8 cellular contexts compared by ENCODE assay signal in the genomic region with DNA sequence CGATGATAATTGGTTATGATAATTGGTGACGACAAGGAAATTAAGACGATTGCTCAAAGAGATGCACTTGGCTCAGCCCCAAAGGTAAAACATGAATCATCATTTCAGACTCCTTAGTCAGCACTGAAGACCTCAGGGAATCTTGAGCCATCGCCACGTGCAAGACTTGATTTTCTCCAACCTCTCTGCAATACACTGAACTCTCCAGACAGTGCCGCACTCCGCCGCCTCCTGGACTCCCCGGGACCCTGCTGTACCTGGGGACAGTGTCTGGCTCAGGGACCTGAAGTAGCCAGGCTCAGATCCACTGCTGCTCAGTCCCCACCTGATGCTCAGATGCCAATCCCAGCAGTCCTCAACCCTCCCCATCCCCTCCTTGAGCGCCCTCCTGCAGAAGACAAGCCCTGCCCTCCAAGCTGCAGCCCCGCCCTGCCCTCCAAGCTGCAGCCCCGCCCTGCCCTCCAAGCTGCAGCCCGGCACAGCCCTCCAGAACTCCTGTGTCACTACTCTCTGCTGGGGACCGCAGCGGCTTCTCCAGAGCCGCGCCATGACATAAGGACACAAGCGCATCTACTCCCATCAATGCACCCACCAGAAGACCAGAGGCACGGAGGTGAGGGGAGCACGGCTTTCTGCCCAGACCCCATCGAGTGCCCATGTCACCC. TPM values are rescaled to one million over a fixed set of nuclear protein-coding genes. Genes with fewer than 3 reads are reported as not detected.
DNase-seq lines count a peak whose midpoint lies in the region; ATAC-seq, FAIRE-seq and TF ChIP-seq lines count a peak whose summit lies in the region.

No MANE protein-coding gene starts in this region.

- in situ Hi-C loops in mammary epithelial cell (cut with MboI; ENCODE audit: low sequenced_read_pairs in 2 of 2): no loop called here

- H3K4me1 ChIP-seq in DND-41 (ENCODE audit: insufficient read depth, low read length) (peaks cover 40% of the 10 kb centered on the region), mammary epithelial cell (ENCODE audit: insufficient read depth, low read length) (peaks cover 25% of the 10 kb centered on the region), keratinocyte (ENCODE audit: control insufficient read depth, extremely low read depth, insufficient read depth, low read length) (peaks cover 16% of the 10 kb centered on the region)

- no peaks in the 10 kb centered on the region for H3K9me1 ChIP-seq in keratinocyte (ENCODE audit: control insufficient read depth, extremely low read depth, insufficient read depth, low read length)

- H3K4me2 ChIP-seq in DND-41 (ENCODE audit: insufficient read depth, low read length) (peak overlapping the region; percentile 89), mammary epithelial cell (ENCODE audit: insufficient read depth, low read depth, low read length) (peak overlapping the region; percentile 95), keratinocyte (ENCODE audit: control insufficient read depth, extremely low read depth, insufficient read depth, low read depth, low read length) (peak overlapping the region; percentile 87)

- H3K27ac ChIP-seq in DND-41 (ENCODE audit: low read length): peak overlapping the region; percentile 70
- H3K27ac ChIP-seq in mammary epithelial cell (ENCODE audit: insufficient read depth, low read depth, low read length): peak overlapping the region; percentile 59
- H3K27ac ChIP-seq in keratinocyte (ENCODE audit: control insufficient read depth, insufficient read depth, low read length): peak overlapping the region; percentile 75

- no TSS peak for BruUV-seq in mammary epithelial cell (replicated peaks; lab: Mats Ljungman, UMichigan)

- H3K9me3 ChIP-seq in DND-41 (ENCODE audit: insufficient read depth, low read length, severe bottlenecking) (no peaks in the 10 kb centered on the region), mammary epithelial cell (replicated peaks; ENCODE audit: insufficient read depth, low read length) (no peaks in the 10 kb centered on the region), keratinocyte (ENCODE audit: control insufficient read depth, low read depth, low read length) (no peaks in the 10 kb centered on the region)

- H4K20me1 ChIP-seq in DND-41 (ENCODE audit: insufficient read depth, low read length) (peaks cover 45% of the 10 kb centered on the region), mammary epithelial cell (ENCODE audit: insufficient read depth, low read length) (no peaks in the 10 kb centered on the region), keratinocyte (ENCODE audit: control insufficient read depth, extremely low read depth, insufficient read depth, low read length) (peaks cover 3% of the 10 kb centered on the region)

- peak; percentile 77 for DNase-seq in DND-41
- DNase-seq in RKO (ENCODE audit: low spot score): peak; percentile 96
- peak; percentile 88 for DNase-seq in mammary epithelial cell
- DNase-seq in keratinocyte (ENCODE audit: low read depth, low spot score): peak; percentile 76
- peak; percentile 45 for DNase-seq in stimulated activated CD4-positive, alpha-beta T cell treated with anti-CD3 and anti-CD28 coated beads, Interleukin-4, amount 100 ng/mL, for 1 hour
- DNase-seq in GDM1 (lab: John Stamatoyannopoulos, UW): no peak

- peak; percentile 16 for TF ChIP-seq CTCF in DND-41 (IDR thresholded peaks at IDR 0.05; ENCODE audit: borderline replicate concordance, extremely low read depth, low read length, poor library complexity, severe bottlenecking)
- TF ChIP-seq CTCF in mammary epithelial cell (conservative IDR thresholded peaks at IDR 0.05 in 1 of 2, IDR thresholded peaks at IDR 0.05 in 1 of 2; ENCODE audit: extremely low read depth in 1 of 2, insufficient read depth in 1 of 2, low read depth in 1 of 2, low read length in 2 of 2): peak; percentile 46 to 77
- peak; percentile 45 to 51 (median 50) for TF ChIP-seq CTCF in keratinocyte (optimal IDR thresholded peaks at IDR 0.05 in 1 of 3, IDR thresholded peaks at IDR 0.05 in 1 of 3, conservative IDR thresholded peaks at IDR 0.05 in 1 of 3; ENCODE audit: extremely low read depth in 1 of 3, insufficient read depth in 2 of 3, low read length in 3 of 3)

- CTCF ChIA-PET in mammary epithelial cell (lab: Charles Lee; ENCODE audit: low non-redundant PET): interaction anchor here (0.5 kb wide), 2 partner anchors 462 to 870 kb away, joined by 3 to 13 read pairs; no protein-coding TSS in a partner anchor

- intact Hi-C loops in mammary epithelial cell (cut with micrococcal nuclease): loop anchor here (1.0 to 10.0 kb wide), 3 partner anchors 379 to 1066 kb away; partner anchors contain the start of gene PXDN

- H3K4me3 ChIP-seq in DND-41 (ENCODE audit: low read depth in 1 of 2, low read length in 2 of 2): peak overlapping the region; percentile 42 to 78; a peak in 3 of 4 replicates
- H3K4me3 ChIP-seq in mammary epithelial cell (replicated peaks in 1 of 3; ENCODE audit: insufficient read depth in 1 of 3, low read depth in 2 of 3, low read length in 3 of 3): peak overlapping the region; percentile 62 to 90 (median 80)
- H3K4me3 ChIP-seq in keratinocyte (ENCODE audit: control insufficient read depth in 2 of 3, extremely low read depth in 1 of 3, insufficient read depth in 2 of 3, low read depth in 1 of 3, low read length in 3 of 3): peak overlapping the region; percentile 50 to 78 (median 76)

- H3K9ac ChIP-seq in DND-41 (ENCODE audit: low read depth, low read length) (peak overlapping the region; percentile 91), mammary epithelial cell (ENCODE audit: insufficient read depth, low read length) (peak overlapping the region; percentile 45), keratinocyte (ENCODE audit: control insufficient read depth, extremely low read depth, insufficient read depth, low read length) (peak overlapping the region; percentile 79)

- H2AFZ ChIP-seq in DND-41 (ENCODE audit: low read depth, low read length): peak overlapping the region; percentile 63
- peak overlapping the region; percentile 84 for H2AFZ ChIP-seq in mammary epithelial cell (ENCODE audit: low read depth, low read length)
- peak overlapping the region; percentile 66 for H2AFZ ChIP-seq in keratinocyte (ENCODE audit: control insufficient read depth, low read length)

- ATAC-seq in DND-41 (ENCODE audit: insufficient read depth, low read depth) (peak; percentile 60), GM21360 (IDR thresholded peaks at IDR 0.05; ENCODE audit: unreplicated experiment) (peak; percentile 34), HG03565 (IDR thresholded peaks at IDR 0.05; ENCODE audit: unreplicated experiment) (peak; percentile 9)

- WGBS in mammary epithelial cell (ENCODE audit: low coverage, missing lambda C conversion rate): 3% methylated on average over 14 of the region's 21 CpGs

- H3K79me2 ChIP-seq in DND-41 (ENCODE audit: insufficient read depth, low read length) (peaks cover 66% of the 10 kb centered on the region), mammary epithelial cell (ENCODE audit: insufficient read depth, low read length) (peaks cover 51% of the 10 kb centered on the region), keratinocyte (ENCODE audit: control insufficient read depth, insufficient read depth, low read length) (peaks cover 20% of the 10 kb centered on the region)

- dilution Hi-C loops in mammary epithelial cell (cut with HindIII; ENCODE audit: low sequenced_read_pairs): no loop called here
- dilution Hi-C loops in keratinocyte (cut with MboI; ENCODE audit: extremely low pct_ligation_motif_present, low sequenced_read_pairs): no loop called here

- H3K36me3 ChIP-seq in DND-41 (ENCODE audit: insufficient read depth, low read length) (peaks cover 46% of the 10 kb centered on the region), mammary epithelial cell (ENCODE audit: insufficient read depth, low read length) (peaks cover 3% of the 10 kb centered on the region), keratinocyte (ENCODE audit: control insufficient read depth in 2 of 2, extremely low read depth in 1 of 2, insufficient read depth in 2 of 2, low read length in 2 of 2) (peaks cover 4 to 8% of the 10 kb centered on the region in 2 experiments)

- no peaks in the 10 kb centered on the region for H3K27me3 ChIP-seq in DND-41 (ENCODE audit: insufficient read depth, low read length, poor library complexity)
- H3K27me3 ChIP-seq in mammary epithelial cell (ENCODE audit: insufficient read depth, low read length): no peaks in the 10 kb centered on the region
- H3K27me3 ChIP-seq in keratinocyte (ENCODE audit: control insufficient read depth, extremely low read depth, insufficient read depth, low read length): no peaks in the 10 kb centered on the region

- peak; percentile 55 for FAIRE-seq in keratinocyte (lab: Jason Lieb, UNC)

RNA-seq across cellular contexts. Expression of gene TMEM18, which starts 1.1 kb away (rescaled TPM):
- total RNA-seq in mammary epithelial cell: 10 to 100 TPM in 1 of 2 donors, 1 to 10 TPM in 1; 9.2 to 19.5 TPM
- polyA plus RNA-seq in mammary epithelial cell: 28.0 TPM
- 5.4 TPM for polyA minus RNA-seq in mammary epithelial cell
- 18.2 to 27.7 TPM (median 26.0 TPM) in 3 replicates for polyA plus RNA-seq in keratinocyte
- 71.6 TPM for polyA plus RNA-seq in keratinocyte (2011; ENCODE audit: low read depth)
- 21.5 and 22.2 TPM in 2 replicates for polyA plus RNA-seq in keratinocyte (2011; cell fraction: cytosol; rRNA removed)
- polyA plus RNA-seq in keratinocyte (2011; cell fraction: nucleus; rRNA removed): 43.3 and 49.5 TPM in 2 replicates
- polyA plus RNA-seq in keratinocyte (2012; ENCODE audit: low replicate concordance): 14.2 and 20.1 TPM in 2 replicates
- polyA minus RNA-seq in keratinocyte: 4.9 to 11.0 TPM (median 5.2 TPM) in 3 replicates
- polyA minus RNA-seq in keratinocyte (2011; cell fraction: cytosol; rRNA and poly(A)+ RNA removed): 7.9 TPM
- polyA minus RNA-seq in keratinocyte (2011; cell fraction: nucleus; rRNA and poly(A)+ RNA removed): 5.8 and 9.8 TPM in 2 replicates

Comparison
In these comparisons a context has a peak if more than half of its experiments do, and no peak if none do; other contexts are left out.
1. ATAC-seq: peak in every context shown above with its lines; median percentile 60 in DND-41; 34 in GM21360; 9 in HG03565.